In genomic region chrX:71944369-71944768, GRCh38 we compare ENCODE assay signal across 17 cellular contexts. TPM values are rescaled to one million over a fixed set of nuclear protein-coding genes. Genes with fewer than 3 reads are reported as not detected.
DNase-seq lines count a peak whose midpoint lies in the region; ATAC-seq and TF ChIP-seq lines count a peak whose summit lies in the region.
"Had no signal": no experiment of that assay in that cellular context is flagged by ENCODE, and none has a peak within 500 bp of the region (broad histone marks: within the 10 kb centered on the region; RNA-seq: fewer than 3 reads in every experiment).

No MANE protein-coding gene starts in this region.

- no peak for TF ChIP-seq POLR2A in sigmoid colon (IDR thresholded peaks at IDR 0.05)

- intact Hi-C loops in sigmoid colon (cut with DNase I) = no loop called here

- H3K4me1 ChIP-seq in sigmoid colon = peaks cover 0 to 32% (median 22%) of the 10 kb centered on the region in 4 donors
- H3K4me1 ChIP-seq: Caco-2 had no signal

- no peak overlapping the region for H3K4me3 ChIP-seq in sigmoid colon
- H3K4me3 ChIP-seq: A549; BLaER1 treated with 17β-estradiol and CSF1 and Interleukin-3, amounts not matched to agents 10 nM and 100 nM had no signal

- TF ChIP-seq EP300 in sigmoid colon (IDR thresholded peaks at IDR 0.05) = no peak

- no peak for TF ChIP-seq CTCF in sigmoid colon (IDR thresholded peaks at IDR 0.05)

- no peak for ATAC-seq in GM18502 (IDR thresholded peaks at IDR 0.05; ENCODE audit: poor library complexity, unreplicated experiment)
- ATAC-seq: A549; CD8-positive, alpha-beta T cell had no signal

- 88 to 91% methylated on average over 2 of the region's 2 CpGs for WGBS in sigmoid colon, 2 donors

- DNase-seq in G401 (ENCODE audit: low spot score) (peak; percentile 67), cerebellum (ENCODE audit: low spot score) (peak; percentile 27), sigmoid colon (no peak), SKM-1 treated with dmso at 0.1 percent for 144 hours (lab: John Stamatoyannopoulos, UW; ENCODE audit: unreplicated experiment) (no peak)
- DNase-seq: AML-193; Caco-2; Calu3; CD4-positive, alpha-beta T cell; CD8-positive, alpha-beta T cell; DMS79 treated with DMSO at 0.1 percent for 48 hours; GDM1 had no signal

- in situ Hi-C loops in G401 (cut with HindIII; ENCODE audit: low sequenced_read_pairs) = no loop called here

- H3K36me3 ChIP-seq in sigmoid colon = no peaks in the 10 kb centered on the region
- H3K36me3 ChIP-seq: BLaER1 treated with 17β-estradiol and CSF1 and Interleukin-3, amounts not matched to agents 10 nM and 100 nM had no signal

- H3K9me3 ChIP-seq in sigmoid colon = no peaks in the 10 kb centered on the region
- H3K9me3 ChIP-seq: A549; BLaER1 treated with 17β-estradiol and CSF1 and Interleukin-3, amounts not matched to agents 10 nM and 100 nM; Caco-2 had no signal

- H3K27ac ChIP-seq in sigmoid colon = peak overlapping the region in 3 of 4 donors; percentile 35 to 82 (median 74)
- H3K27ac ChIP-seq: 22Rv1; A549; BLaER1 treated with 17β-estradiol and CSF1 and Interleukin-3, amounts not matched to agents 10 nM and 100 nM; C4-2B had no signal

- no peaks in the 10 kb centered on the region for H3K27me3 ChIP-seq in sigmoid colon

RNA-seq across cellular contexts. Expression of gene NHSL2, which starts 33.7 kb away (rescaled TPM):
- 0.31 and 0.61 TPM in 2 replicates for total RNA-seq in G401 (2014; rRNA removed; shearing (Covaris generic))
- 5.4 TPM for total RNA-seq in cerebellum
- 10 to 100 TPM in 3 of 4 donors, 1 to 10 TPM in 1; 8.1 to 21.3 (median 10.7) TPM for total RNA-seq in sigmoid colon
- polyA plus RNA-seq in sigmoid colon = 1 to 10 TPM in 1 of 3 donors, under 1 TPM in 2; under 0.01 to 2.1 (median under 0.01) TPM
- total RNA-seq: A172 had no signal

Comparison
In these comparisons a context has a peak if more than half of its experiments do, and no peak if none do; other contexts are left out.
1. DNase-seq: peak in G401 (single experiment) and cerebellum (single experiment); none in sigmoid colon (single experiment) and SKM-1 treated with dmso at 0.1 percent for 144 hours (single experiment).